Comparison of ENCODE assay signal across 8 cellular contexts in genomic region chr7:35801392-35802101, GRCh38. TPM values are rescaled to one million over a fixed set of nuclear protein-coding genes. Genes with fewer than 3 reads are reported as not detected.
DNase-seq lines count a peak whose midpoint lies in the region; ATAC-seq lines count a peak whose summit lies in the region.

No MANE protein-coding gene starts in this region.

- ATAC-seq in GM19468 (IDR thresholded peaks at IDR 0.05; ENCODE audit: extremely low read depth, unreplicated experiment), result peak; percentile 9
- ATAC-seq in esophagus mucosa, result peak; percentile 58

- DNase-seq in Caki2 (ENCODE audit: low read depth), result peak; percentile 74
- peak; percentile 15 for DNase-seq in HS-27A (ENCODE audit: low read depth)
- DNase-seq in OCI-M1 (lab: John Stamatoyannopoulos, UW), result peak; percentile 63
- DNase-seq in activated T-cell treated with anti-CD3 and anti-CD28 coated beads, Interleukin-2, amount 50 U/mL, for 1 hour, result peak; percentile 78
- peak; percentile 86 for DNase-seq in myocyte (ENCODE audit: low read depth)
- DNase-seq in stimulated activated CD8-positive, alpha-beta memory T cell treated with anti-CD3 and anti-CD28 coated beads, Interleukin-7, amount 100 ng/mL, for 48 hours (ENCODE audit: extremely low read depth in 1 of 2, low read depth in 1 of 2), result peak; percentile 57 to 59

- in situ Hi-C loops in Caki2 (cut with HindIII; ENCODE audit: low pct_unique_long_range_greater_than_20kb, low sequenced_read_pairs), result no loop called here

RNA-seq across cellular contexts. Expression of gene SEPTIN7, which starts 0.7 kb away (rescaled TPM):
- total RNA-seq in Caki2 (2014; rRNA removed; shearing (Covaris generic); ENCODE audit: low replicate concordance), result 258 and 413 TPM in 2 replicates
- total RNA-seq in esophagus mucosa (102 TPM), myocyte (345 and 379 TPM in 2 replicates)
- polyA plus RNA-seq in myocyte (2012), result 169 TPM

Comparison
In these comparisons a context has a peak if more than half of its experiments do, and no peak if none do; other contexts are left out.
1. Peak in every context shown above with its lines: DNase-seq and ATAC-seq.
2. DNase-seq: peak in every context shown above with its lines; median percentile 86 in myocyte; 78 in activated T-cell treated with anti-CD3 and anti-CD28 coated beads, Interleukin-2, amount 50 U/mL, for 1 hour; 74 in Caki2; 63 in OCI-M1; 58 in stimulated activated CD8-positive, alpha-beta memory T cell treated with anti-CD3 and anti-CD28 coated beads, Interleukin-7, amount 100 ng/mL, for 48 hours; 15 in HS-27A.